17 cellular contexts compared by ENCODE assay signal in the genomic region with DNA sequence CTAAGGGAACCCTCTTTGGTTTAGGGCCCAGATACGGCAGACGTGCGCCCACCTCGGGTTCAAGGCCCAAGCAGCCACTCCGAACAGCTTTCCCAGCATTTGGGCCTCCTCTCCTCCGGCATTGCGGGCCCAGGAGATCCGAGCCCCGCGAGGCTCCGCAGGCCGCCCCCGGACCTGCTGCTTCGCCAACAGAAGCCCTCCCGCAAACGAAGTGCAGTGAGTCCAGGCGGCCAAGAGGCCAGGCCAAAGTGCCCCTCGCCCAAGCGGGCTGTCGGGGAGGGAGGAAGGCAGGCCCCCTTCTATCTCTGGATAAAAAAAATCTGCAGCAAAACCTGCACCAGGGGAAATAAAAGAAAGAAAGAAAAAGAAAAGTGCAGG. TPM values are rescaled to one million over a fixed set of nuclear protein-coding genes. Genes with fewer than 3 reads are reported as not detected.
A peak's percentile ranks its signal among the peaks of the same experiment; 100 is the strongest.
DNase-seq lines count a peak whose midpoint lies in the region; ATAC-seq lines count a peak whose summit lies in the region.
"Had no signal": no experiment of that assay in that cellular context is flagged by ENCODE, and none has a peak within 500 bp of the region (broad histone marks: within the 10 kb centered on the region; RNA-seq: fewer than 3 reads in every experiment).

No MANE protein-coding gene starts in this region.

- peaks cover 16 to 39% (median 18%) of the 10 kb centered on the region in 3 donors for H3K4me1 Mint-ChIP-seq in CD8-positive, alpha-beta memory T cell
- H3K4me1 Mint-ChIP-seq in immature natural killer cell: peaks cover 14 to 25% of the 10 kb centered on the region in 2 donors

- H3K4me2 ChIP-seq in skeletal muscle satellite cell (ENCODE audit: low read length): peak overlapping the region; percentile 99

- no peaks in the 10 kb centered on the region for H3K9me3 Mint-ChIP-seq in CD8-positive, alpha-beta memory T cell
- peaks cover 0 to 6% (median 0%) of the 10 kb centered on the region in 6 donors for H3K9me3 Mint-ChIP-seq in immature natural killer cell

- peak overlapping the region; percentile 96 for H3K9ac ChIP-seq in skeletal muscle satellite cell (ENCODE audit: low read depth, low read length)

- ATAC-seq in GM19324 (IDR thresholded peaks at IDR 0.05; ENCODE audit: low FRiP score, unreplicated experiment): no peak
- ATAC-seq: lower lobe of right lung had no signal

- POLR2A ChIA-PET in CD8-positive, alpha-beta memory T cell (lab: Charles Lee): no interaction called here

- H3K27ac Mint-ChIP-seq in CD8-positive, alpha-beta memory T cell: no peak overlapping the region
- H3K27ac Mint-ChIP-seq in immature natural killer cell: no peak overlapping the region

- H3K27ac ChIP-seq in CD8-positive, alpha-beta memory T cell (ENCODE audit: low read depth, low read length): no peak overlapping the region
- no peak overlapping the region for H3K27ac ChIP-seq in SJSA1
- H3K27ac ChIP-seq: ascending aorta, lower lobe of right lung, testis had no signal

- no peaks in the 10 kb centered on the region for H3K36me3 Mint-ChIP-seq in CD8-positive, alpha-beta memory T cell
- peaks cover 0 to 4% (median 2%) of the 10 kb centered on the region in 3 donors for H3K36me3 Mint-ChIP-seq in immature natural killer cell

- H3K4me3 ChIP-seq in CD8-positive, alpha-beta memory T cell (ENCODE audit: low read length): no peak overlapping the region
- H3K4me3 ChIP-seq in SJSA1: peak overlapping the region; percentile 41
- H3K4me3 ChIP-seq in skeletal muscle satellite cell (ENCODE audit: low read length): peak overlapping the region; percentile 88
- H3K4me3 ChIP-seq: testis had no signal

- CTCF ChIA-PET in CD8-positive, alpha-beta memory T cell (lab: Charles Lee): no interaction called here

- H3K27me3 ChIP-seq in CD8-positive, alpha-beta memory T cell (ENCODE audit: insufficient read depth, low read length, poor library complexity, severe bottlenecking): peaks cover 60% of the 10 kb centered on the region
- H3K27me3 ChIP-seq in SJSA1 (replicated peaks) (no peaks in the 10 kb centered on the region), skeletal muscle satellite cell (ENCODE audit: control insufficient read depth, insufficient read depth, low read length) (no peaks in the 10 kb centered on the region)

- no peak for DNase-seq in CD8-positive, alpha-beta memory T cell
- no peak for DNase-seq in SJSA1 (ENCODE audit: low read depth in 1 of 2, low spot score in 2 of 2)
- DNase-seq in immature natural killer cell: no peak
- DNase-seq in NCI-H2081 treated with DMSO at 0.1 percent for 48 hours (lab: John Stamatoyannopoulos, UW): no peak
- DNase-seq in DMS153 treated with DMSO at 0.1 percent for 48 hours (lab: John Stamatoyannopoulos, UW; ENCODE audit: unreplicated experiment): no peak
- DNase-seq: activated T-cell treated with anti-CD3 and anti-CD28 coated beads, Interleukin-2, amount 50 U/mL, for 48 hours; dermis blood vessel endothelial cell; Kasumi-1; lower lobe of right lung; NCI-H1436; NCI-H446 treated with DMSO at 0.1 percent for 48 hours; stimulated activated CD4-positive, alpha-beta T cell treated with anti-CD3 and anti-CD28 coated beads, Interleukin-12 subunit alpha, Interleukin-12 subunit beta, amount 100 ng/mL, for 4 hours; testis had no signal

- peaks cover 5% of the 10 kb centered on the region for H3K4me1 ChIP-seq in CD8-positive, alpha-beta memory T cell (ENCODE audit: insufficient read depth, low read length)
- H3K4me1 ChIP-seq in SJSA1 (replicated peaks) (peaks cover 17% of the 10 kb centered on the region), skeletal muscle satellite cell (ENCODE audit: control insufficient read depth, insufficient read depth, low read length) (peaks cover 34% of the 10 kb centered on the region)
- H3K4me1 ChIP-seq: testis had no signal

- no peaks in the 10 kb centered on the region for H3K9me3 ChIP-seq in CD8-positive, alpha-beta memory T cell (ENCODE audit: low read length)
- H3K9me3 ChIP-seq in SJSA1 (replicated peaks): no peaks in the 10 kb centered on the region
- H3K9me3 ChIP-seq in skeletal muscle satellite cell (replicated peaks; ENCODE audit: low read length): no peaks in the 10 kb centered on the region
- H3K9me3 ChIP-seq: ascending aorta, lower lobe of right lung, testis had no signal

- no peaks in the 10 kb centered on the region for H3K36me3 ChIP-seq in CD8-positive, alpha-beta memory T cell (ENCODE audit: insufficient read depth, low read length)
- H3K36me3 ChIP-seq in SJSA1 (peaks cover 27% of the 10 kb centered on the region), skeletal muscle satellite cell (ENCODE audit: insufficient read depth, low read length) (peaks cover 18% of the 10 kb centered on the region)
- H3K36me3 ChIP-seq: ascending aorta, lower lobe of right lung had no signal

- peaks cover 79 to 88% of the 10 kb centered on the region in 2 donors for H3K27me3 Mint-ChIP-seq in CD8-positive, alpha-beta memory T cell
- H3K27me3 Mint-ChIP-seq in immature natural killer cell (ENCODE audit: low read depth in 3 of 3): peaks cover 24 to 59% (median 35%) of the 10 kb centered on the region in 3 donors

- peak overlapping the region in 5 of 7 donors; percentile 31 to 91 (median 62) for H3K4me3 Mint-ChIP-seq in CD8-positive, alpha-beta memory T cell
- H3K4me3 Mint-ChIP-seq in immature natural killer cell: peak overlapping the region; percentile 9 to 96 (median 58)

RNA-seq across cellular contexts. Expression of gene EN1, which starts 6.0 kb away (rescaled TPM):
- total RNA-seq in CD8-positive, alpha-beta memory T cell: not detected
- not detected for polyA plus RNA-seq in CD8-positive, alpha-beta memory T cell
- 4.0 and 4.7 TPM in 2 replicates for total RNA-seq in SJSA1 (2014; rRNA removed; shearing (Covaris generic))
- not detected for polyA plus RNA-seq in immature natural killer cell
- 3.8 and 6.3 TPM in 2 replicates for total RNA-seq in skeletal muscle satellite cell (2012; rRNA removed)
- total RNA-seq: ascending aorta, dermis blood vessel endothelial cell, G401 had no signal
